In genomic region chr12:6492838-6493579, GRCh38 we compare ENCODE assay signal across 1 cellular context.
A peak's percentile ranks its signal among the peaks of the same experiment; 100 is the strongest.
TF ChIP-seq lines count a peak whose summit lies in the region.

MRPL51 (minus strand) TSS chr12:6493262; CDS start chr12:6493136, 126 bp downstream.

TF ChIP-seq in HepG2, 621 proteins besides CTCF, POLR2A, EP300 and RAD21 (continued from another document and continues in another):
- TF ChIP-seq ELF4 (CRISPR knock-in tag; IDR thresholded peaks at IDR 0.05; ENCODE audit: borderline replicate concordance) (0 out of 2 replicates have a peak, but pooled peaks have one; percentile 30), ZNF281 (CRISPR knock-in tag; IDR thresholded peaks at IDR 0.05; ENCODE audit: borderline replicate concordance) (no peak), NFE2L2 (IDR thresholded peaks at IDR 0.05; ENCODE audit: low read length) (no peak), LBX2 (CRISPR knock-in tag; IDR thresholded peaks at IDR 0.05; ENCODE audit: borderline replicate concordance) (peak; percentile 40; the same call in 1 of the 2 replicates), ZNF704 (CRISPR knock-in tag; IDR thresholded peaks at IDR 0.05; ENCODE audit: borderline replicate concordance) (no peak), SOX13 (IDR thresholded peaks at IDR 0.05) (no peak), SOX13 (CRISPR knock-in tag; conservative IDR thresholded peaks at IDR 0.05 in 1 of 2, IDR thresholded peaks at IDR 0.05 in 1 of 2) (0 out of 4 replicates have a peak, but pooled peaks of 1 of the 2 experiments have one; percentile 18), SYNCRIP (IDR thresholded peaks at IDR 0.05; ENCODE audit: insufficient read depth, low read depth, low read length) (no peak), ZBTB34 (CRISPR knock-in tag; IDR thresholded peaks at IDR 0.05) (no peak; the same call in 1 of the 2 replicates), ZNF580 (CRISPR knock-in tag; IDR thresholded peaks at IDR 0.05; ENCODE audit: borderline replicate concordance, low read depth) (no peak), ZNF691 (CRISPR knock-in tag; IDR thresholded peaks at IDR 0.05; ENCODE audit: borderline replicate concordance, low read depth) (no peak), NFIC (IDR thresholded peaks at IDR 0.05; ENCODE audit: low read length) (0 out of 2 replicates have a peak, but pooled peaks have one; percentile 46), HINFP (CRISPR knock-in tag; IDR thresholded peaks at IDR 0.05; ENCODE audit: low read depth) (peak; percentile 86), CBX1 (IDR thresholded peaks at IDR 0.05; ENCODE audit: low read depth) (no peak), ZNF124 (CRISPR knock-in tag; IDR thresholded peaks at IDR 0.05) (no peak; the same call in 1 of the 2 replicates), ZNF280B (CRISPR knock-in tag; IDR thresholded peaks at IDR 0.05; ENCODE audit: borderline replicate concordance) (0 out of 2 replicates have a peak, but pooled peaks have one; percentile 8), PHB2 (IDR thresholded peaks at IDR 0.05; ENCODE audit: partially characterized antibody) (no peak), ZBED4 (CRISPR knock-in tag; IDR thresholded peaks at IDR 0.05; ENCODE audit: borderline replicate concordance) (no peak), ZNF10 (CRISPR knock-in tag; IDR thresholded peaks at IDR 0.05; ENCODE audit: borderline replicate concordance, low read depth) (no peak), ZNF646 (CRISPR knock-in tag; IDR thresholded peaks at IDR 0.05) (no peak), ZSCAN20 (CRISPR knock-in tag; IDR thresholded peaks at IDR 0.05; ENCODE audit: borderline replicate concordance) (no peak), ZNF879 (CRISPR knock-in tag; IDR thresholded peaks at IDR 0.05) (no peak), SRF (IDR thresholded peaks at IDR 0.05; ENCODE audit: low read depth, low read length) (no peak), TEAD2 (CRISPR knock-in tag; IDR thresholded peaks at IDR 0.05) (peak; percentile 18; the same call in 1 of the 2 replicates), DNMT3B (CRISPR knock-in tag; conservative IDR thresholded peaks at IDR 0.05) (0 out of 2 replicates have a peak, but pooled peaks have one; percentile 43), MXD1 (CRISPR knock-in tag; IDR thresholded peaks at IDR 0.05) (peak; percentile 59; the same call in 1 of the 2 replicates), HOXA7 (CRISPR knock-in tag; IDR thresholded peaks at IDR 0.05) (no peak), ZNF317 (CRISPR knock-in tag; IDR thresholded peaks at IDR 0.05) (peak; percentile 74; the same call in 1 of the 2 replicates), ZGPAT (CRISPR knock-in tag; IDR thresholded peaks at IDR 0.05) (peak; percentile 53), NONO (IDR thresholded peaks at IDR 0.05) (no peak), NONO (CRISPR knock-in tag; conservative IDR thresholded peaks at IDR 0.05) (no peak)
